Comparison of ENCODE assay signal across 16 cellular contexts in genomic region chr16:5054876-5055865, GRCh38. TPM values are rescaled to one million over a fixed set of nuclear protein-coding genes. Genes with fewer than 3 reads are reported as not detected.
"Had no signal": no experiment of that assay in that cellular context is flagged by ENCODE, and none has a peak within 500 bp of the region (broad histone marks: within the 10 kb centered on the region; RNA-seq: fewer than 3 reads in every experiment).

No MANE protein-coding gene starts in this region.

- H3K4me1 ChIP-seq: esophagus squamous epithelium, gastroesophageal sphincter had no signal

- ATAC-seq: gastroesophageal sphincter, left colon, right cardiac atrium had no signal

- H3K36me3 ChIP-seq: esophagus squamous epithelium, gastroesophageal sphincter had no signal

- DNase-seq: effector memory CD4-positive, alpha-beta T cell; esophagus squamous epithelium; foreskin fibroblast; glutamatergic neuron; mammary epithelial cell; naive thymus-derived CD4-positive, alpha-beta T cell; nephron progenitor cell; right cardiac atrium; small intestine; stimulated activated CD4-positive, alpha-beta T cell treated with anti-CD3 and anti-CD28 coated beads, Interleukin-2, amount 100 ng/mL, for 48 hours; stimulated activated naive CD4-positive, alpha-beta T cell treated with Interleukin-2 at 50 U/mL for 16 hours; trophoblast cell had no signal

- H3K9me3 ChIP-seq: esophagus squamous epithelium, gastroesophageal sphincter had no signal

- H3K27me3 ChIP-seq: esophagus squamous epithelium had no signal

- H3K27ac ChIP-seq: esophagus squamous epithelium, gastroesophageal sphincter had no signal

- H3K4me3 ChIP-seq: esophagus squamous epithelium, gastroesophageal sphincter had no signal

RNA-seq across cellular contexts. Expression of gene C16orf89, which starts 10.6 kb away (rescaled TPM):
- total RNA-seq: mammary epithelial cell; mononuclear cell; naive thymus-derived CD4-positive, alpha-beta T cell; osteocyte had no signal
